ENCODE assay signal across 21 cellular contexts in the genomic region with DNA sequence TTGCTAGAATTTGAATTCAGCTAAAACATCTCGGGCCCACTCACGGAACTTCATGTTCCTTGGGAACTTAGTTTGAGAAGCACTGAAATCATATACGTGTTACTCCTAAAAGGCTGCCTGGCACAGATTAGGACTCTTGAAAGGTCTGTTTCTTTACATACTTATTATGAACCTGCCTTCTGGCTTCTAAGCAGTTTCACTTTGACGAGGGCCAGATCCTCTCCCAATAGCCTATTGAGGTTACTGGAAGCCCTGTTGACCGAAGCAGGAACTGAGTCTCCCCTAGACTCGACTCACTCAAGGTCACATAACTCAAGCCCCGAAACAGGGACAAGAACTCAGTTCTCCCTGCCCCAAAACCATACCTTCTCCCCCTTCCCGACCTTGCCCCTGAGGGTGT.
DNase-seq lines count a peak whose midpoint lies in the region; ATAC-seq, FAIRE-seq and TF ChIP-seq lines count a peak whose summit lies in the region.
"Had no signal": no experiment of that assay in that cellular context is flagged by ENCODE, and none has a peak within 500 bp of the region (broad histone marks: within the 10 kb centered on the region; RNA-seq: fewer than 3 reads in every experiment).

No MANE protein-coding gene starts in this region.

- CTCF ChIA-PET in CD4-positive, alpha-beta memory T cell (lab: Charles Lee; ENCODE audit: partially characterized antibody) = no interaction called here
- CTCF ChIA-PET in activated naive CD4-positive, alpha-beta T cell treated with anti-CD3 and anti-CD28 coated beads, Interleukin-2, amount 10 ng/mL, durations not matched to agents 7 days and 5 days (lab: Charles Lee) = no interaction called here

- H3K79me2 ChIP-seq in astrocyte (ENCODE audit: insufficient read depth, low read length) = peaks cover 6% of the 10 kb centered on the region

- no peak for FAIRE-seq in astrocyte (lab: Jason Lieb, UNC)

- intact Hi-C loops in CD4-positive, alpha-beta memory T cell (cut with micrococcal nuclease) = no loop called here

- H3K36me3 ChIP-seq in astrocyte (ENCODE audit: insufficient read depth, low read length) = peaks cover 6% of the 10 kb centered on the region
- peaks cover 0 to 70% (median 0%) of the 10 kb centered on the region in 3 donors for H3K36me3 ChIP-seq in Peyer's patch
- peaks cover 42% of the 10 kb centered on the region for H3K36me3 ChIP-seq in CD4-positive, alpha-beta memory T cell (ENCODE audit: insufficient read depth, low read length)

- H3K4me2 ChIP-seq in astrocyte (ENCODE audit: low read length) = peak overlapping the region; percentile 5
- H3K4me2 ChIP-seq: hepatocyte had no signal

- peaks cover 38% of the 10 kb centered on the region for H4K20me1 ChIP-seq in astrocyte (ENCODE audit: insufficient read depth, low read length)

- no peak overlapping the region for H3K27ac ChIP-seq in astrocyte (ENCODE audit: low read depth, low read length)
- peak overlapping the region in 2 of 4 donors; percentile 55 to 78 for H3K27ac ChIP-seq in Peyer's patch
- H3K27ac ChIP-seq in CD4-positive, alpha-beta memory T cell (ENCODE audit: low read depth, low read length) = no peak overlapping the region
- H3K27ac ChIP-seq: C4-2B, hepatocyte had no signal

- H3K9me3 ChIP-seq in astrocyte (ENCODE audit: insufficient read depth, low read depth, low read length) (no peaks in the 10 kb centered on the region), Peyer's patch (no peaks in the 10 kb centered on the region)
- no peaks in the 10 kb centered on the region for H3K9me3 ChIP-seq in CD4-positive, alpha-beta memory T cell (ENCODE audit: control insufficient read depth in 1 of 2, low read length in 2 of 2)
- H3K9me3 ChIP-seq: esophagus muscularis mucosa, HAP-1, MG63 had no signal

- no peaks in the 10 kb centered on the region for H3K9me3 Mint-ChIP-seq in astrocyte (ENCODE audit: unreplicated experiment)
- H3K9me3 Mint-ChIP-seq in stimulated activated effector memory CD8-positive, alpha-beta T cell treated with anti-CD3 and anti-CD28 coated beads, Interleukin-12 subunit alpha, Interleukin-12 subunit beta, amount 100 ng/mL, for 72 hours = no peaks in the 10 kb centered on the region
- no peaks in the 10 kb centered on the region for H3K9me3 Mint-ChIP-seq in CD4-positive, alpha-beta memory T cell
- H3K9me3 Mint-ChIP-seq in activated naive CD4-positive, alpha-beta T cell treated with anti-CD3 and anti-CD28 coated beads, Interleukin-2, amount 10 ng/mL, durations not matched to agents 7 days and 5 days = no peaks in the 10 kb centered on the region
- H3K9me3 Mint-ChIP-seq: activated CD4-positive, alpha-beta T cell treated with anti-CD3 and anti-CD28 coated beads, Interleukin-2, amount 10 ng/mL, durations not matched to agents 24 days and 14 days; natural killer cell had no signal

- H3K4me1 Mint-ChIP-seq in astrocyte (ENCODE audit: low read depth, unreplicated experiment) = peaks cover 2% of the 10 kb centered on the region
- no peaks in the 10 kb centered on the region for H3K4me1 Mint-ChIP-seq in stimulated activated effector memory CD8-positive, alpha-beta T cell treated with anti-CD3 and anti-CD28 coated beads, Interleukin-12 subunit alpha, Interleukin-12 subunit beta, amount 100 ng/mL, for 72 hours
- H3K4me1 Mint-ChIP-seq in CD4-positive, alpha-beta memory T cell = peaks cover 0 to 3% (median 0%) of the 10 kb centered on the region in 4 donors
- no peaks in the 10 kb centered on the region for H3K4me1 Mint-ChIP-seq in activated naive CD4-positive, alpha-beta T cell treated with anti-CD3 and anti-CD28 coated beads, Interleukin-2, amount 10 ng/mL, durations not matched to agents 7 days and 5 days

- H3K4me3 Mint-ChIP-seq in astrocyte (ENCODE audit: unreplicated experiment) = no peak overlapping the region
- H3K4me3 Mint-ChIP-seq in stimulated activated effector memory CD8-positive, alpha-beta T cell treated with anti-CD3 and anti-CD28 coated beads, Interleukin-12 subunit alpha, Interleukin-12 subunit beta, amount 100 ng/mL, for 72 hours = no peak overlapping the region
- no peak overlapping the region for H3K4me3 Mint-ChIP-seq in CD4-positive, alpha-beta memory T cell
- no peak overlapping the region for H3K4me3 Mint-ChIP-seq in activated naive CD4-positive, alpha-beta T cell treated with anti-CD3 and anti-CD28 coated beads, Interleukin-2, amount 10 ng/mL, durations not matched to agents 7 days and 5 days
- H3K4me3 Mint-ChIP-seq: activated CD4-positive, alpha-beta T cell treated with anti-CD3 and anti-CD28 coated beads, Interleukin-2, amount 10 ng/mL, durations not matched to agents 24 days and 14 days; natural killer cell had no signal

- ATAC-seq in HG03060 (IDR thresholded peaks at IDR 0.05; ENCODE audit: low read depth, unreplicated experiment) = peak; percentile 58
- no peak for ATAC-seq in stimulated activated effector memory CD8-positive, alpha-beta T cell treated with anti-CD3 and anti-CD28 coated beads, Interleukin-12 subunit alpha, Interleukin-12 subunit beta, amount 100 ng/mL, for 72 hours
- ATAC-seq: natural killer cell had no signal

- H3K27me3 ChIP-seq in astrocyte (ENCODE audit: insufficient read depth, low read length) (no peaks in the 10 kb centered on the region), Peyer's patch (no peaks in the 10 kb centered on the region)
- no peaks in the 10 kb centered on the region for H3K27me3 ChIP-seq in CD4-positive, alpha-beta memory T cell (ENCODE audit: insufficient read depth, low read length)
- H3K27me3 ChIP-seq: esophagus muscularis mucosa, hepatocyte, MG63 had no signal

- H3K27ac Mint-ChIP-seq in astrocyte (ENCODE audit: unreplicated experiment) = no peak overlapping the region
- peak overlapping the region; percentile 87 for H3K27ac Mint-ChIP-seq in stimulated activated effector memory CD8-positive, alpha-beta T cell treated with anti-CD3 and anti-CD28 coated beads, Interleukin-12 subunit alpha, Interleukin-12 subunit beta, amount 100 ng/mL, for 72 hours
- H3K27ac Mint-ChIP-seq in CD4-positive, alpha-beta memory T cell = peak overlapping the region in 3 of 7 donors; percentile 15 to 64 (median 38)
- no peak overlapping the region for H3K27ac Mint-ChIP-seq in activated naive CD4-positive, alpha-beta T cell treated with anti-CD3 and anti-CD28 coated beads, Interleukin-2, amount 10 ng/mL, durations not matched to agents 7 days and 5 days
- H3K27ac Mint-ChIP-seq: activated CD4-positive, alpha-beta T cell treated with anti-CD3 and anti-CD28 coated beads, Interleukin-2, amount 10 ng/mL, durations not matched to agents 24 days and 14 days had no signal

- H3K36me3 Mint-ChIP-seq in astrocyte (ENCODE audit: low read depth, unreplicated experiment) = peaks cover 24% of the 10 kb centered on the region
- peaks cover 69% of the 10 kb centered on the region for H3K36me3 Mint-ChIP-seq in stimulated activated effector memory CD8-positive, alpha-beta T cell treated with anti-CD3 and anti-CD28 coated beads, Interleukin-12 subunit alpha, Interleukin-12 subunit beta, amount 100 ng/mL, for 72 hours
- peaks cover 26 to 43% of the 10 kb centered on the region in 2 donors for H3K36me3 Mint-ChIP-seq in CD4-positive, alpha-beta memory T cell
- H3K36me3 Mint-ChIP-seq in activated naive CD4-positive, alpha-beta T cell treated with anti-CD3 and anti-CD28 coated beads, Interleukin-2, amount 10 ng/mL, durations not matched to agents 7 days and 5 days = peaks cover 6% of the 10 kb centered on the region

- H2AFZ ChIP-seq in astrocyte (ENCODE audit: low read depth, low read length) = no peak overlapping the region
- H2AFZ ChIP-seq: hepatocyte had no signal

- TF ChIP-seq POLR2A in Peyer's patch (IDR thresholded peaks at IDR 0.05) = no peak

- no peaks in the 10 kb centered on the region for H3K27me3 Mint-ChIP-seq in astrocyte (ENCODE audit: low read depth, unreplicated experiment)
- H3K27me3 Mint-ChIP-seq in CD4-positive, alpha-beta memory T cell = no peaks in the 10 kb centered on the region
- H3K27me3 Mint-ChIP-seq in activated naive CD4-positive, alpha-beta T cell treated with anti-CD3 and anti-CD28 coated beads, Interleukin-2, amount 10 ng/mL, durations not matched to agents 7 days and 5 days = no peaks in the 10 kb centered on the region
- H3K27me3 Mint-ChIP-seq: activated CD4-positive, alpha-beta T cell treated with anti-CD3 and anti-CD28 coated beads, Interleukin-2, amount 10 ng/mL, durations not matched to agents 24 days and 14 days had no signal

- peak; percentile 68 for DNase-seq in GM19240 (ENCODE audit: insufficient read length, low spot score)
- DNase-seq in astrocyte (ENCODE audit: low read depth) = no peak
- DNase-seq in stimulated activated effector memory CD8-positive, alpha-beta T cell treated with anti-CD3 and anti-CD28 coated beads, Interleukin-12 subunit alpha, Interleukin-12 subunit beta, amount 100 ng/mL, for 72 hours (ENCODE audit: low spot score in 2 of 2) = no peak
- DNase-seq in Peyer's patch = no peak
- DNase-seq in NCI-H345 (lab: John Stamatoyannopoulos, UW) = no peak
- no peak for DNase-seq in CD4-positive, alpha-beta memory T cell
- DNase-seq in activated naive CD4-positive, alpha-beta T cell treated with anti-CD3 and anti-CD28 coated beads, Interleukin-2, amount 10 ng/mL, durations not matched to agents 7 days and 5 days = no peak
- DNase-seq: activated CD4-positive, alpha-beta T cell treated with anti-CD3 and anti-CD28 coated beads, Interleukin-2, amount 10 ng/mL, durations not matched to agents 24 days and 14 days; aorta; dermis blood vessel endothelial cell; MG63; natural killer cell; NK-92 treated with Interleukin-12 subunit alpha and Interleukin-12 subunit beta, amount 100 ng/mL, for 24 hours; SIG-M5; T-helper 9 cell; trophoblast cell had no signal

- H3K4me3 ChIP-seq in astrocyte (ENCODE audit: insufficient read depth, low read depth, low read length) = no peak overlapping the region
- H3K4me3 ChIP-seq in Peyer's patch = no peak overlapping the region
- no peak overlapping the region for H3K4me3 ChIP-seq in CD4-positive, alpha-beta memory T cell (ENCODE audit: low read length in 2 of 2)
- H3K4me3 ChIP-seq: esophagus muscularis mucosa, HAP-1, hepatocyte, MG63 had no signal

- no peak overlapping the region for H3K9ac ChIP-seq in astrocyte (ENCODE audit: low read length)

- POLR2A ChIA-PET in CD4-positive, alpha-beta memory T cell (lab: Charles Lee; ENCODE audit: partially characterized antibody) = no interaction called here

- TF ChIP-seq CTCF in astrocyte (IDR thresholded peaks at IDR 0.05; ENCODE audit: insufficient read depth, low read depth, low read length) (no peak), Peyer's patch (IDR thresholded peaks at IDR 0.05) (no peak)

- H3K4me1 ChIP-seq in astrocyte (ENCODE audit: insufficient read depth, low read length) (peaks cover 6% of the 10 kb centered on the region), Peyer's patch (peaks cover 0 to 7% (median 0%) of the 10 kb centered on the region in 4 donors)
- no peaks in the 10 kb centered on the region for H3K4me1 ChIP-seq in CD4-positive, alpha-beta memory T cell (ENCODE audit: insufficient read depth, low read length)
- H3K4me1 ChIP-seq: HAP-1 had no signal
